Comparison of ENCODE assay signal across 7 cellular contexts in the genomic region with DNA sequence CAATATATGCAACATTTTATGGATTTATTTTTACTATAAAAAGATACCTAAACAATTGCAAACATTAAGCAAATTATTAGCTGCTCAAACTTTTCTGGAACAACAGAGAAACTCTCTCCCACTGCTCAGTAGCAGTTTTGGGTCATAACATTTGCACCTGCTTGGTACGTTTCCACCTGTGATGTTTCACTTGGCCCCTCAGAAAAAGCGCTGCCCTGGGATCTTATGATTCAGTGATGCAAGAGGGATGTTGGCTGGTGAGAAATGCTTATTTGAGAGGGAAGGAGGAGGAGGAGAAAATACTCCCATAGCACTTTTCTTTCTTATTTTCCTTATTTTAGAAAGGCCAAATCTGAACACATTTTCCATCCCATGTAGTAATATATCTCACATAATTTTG. TPM values are rescaled to one million over a fixed set of nuclear protein-coding genes. Genes with fewer than 3 reads are reported as not detected.
DNase-seq lines count a peak whose midpoint lies in the region; ATAC-seq, FAIRE-seq and TF ChIP-seq lines count a peak whose summit lies in the region.

No MANE protein-coding gene starts in this region.

- no peaks in the 10 kb centered on the region for H3K9me1 ChIP-seq in keratinocyte (ENCODE audit: control insufficient read depth, extremely low read depth, insufficient read depth, low read length)

- H4K20me1 ChIP-seq in keratinocyte (ENCODE audit: control insufficient read depth, extremely low read depth, insufficient read depth, low read length) = no peaks in the 10 kb centered on the region

- H3K4me1 ChIP-seq in HUES64 (ENCODE audit: insufficient read depth, low read length) (peaks cover 45% of the 10 kb centered on the region), keratinocyte (ENCODE audit: control insufficient read depth, extremely low read depth, insufficient read depth, low read length) (peaks cover 29% of the 10 kb centered on the region)

- H3K9me3 ChIP-seq in HUES64 (ENCODE audit: insufficient read depth, low read depth, low read length) (no peaks in the 10 kb centered on the region), keratinocyte (ENCODE audit: control insufficient read depth, low read depth, low read length) (no peaks in the 10 kb centered on the region)

- dilution Hi-C loops in keratinocyte (cut with MboI; ENCODE audit: extremely low pct_ligation_motif_present, low sequenced_read_pairs) = no loop called here

- no peaks in the 10 kb centered on the region for H3K27me3 Mint-ChIP-seq in activated T-helper 1 cell treated with anti-CD3 and anti-CD28 coated beads, Interleukin-12 subunit alpha, Interleukin-12 subunit beta, Interleukin-2, Interleukin-4 antibody, amounts not matched to agents 30 ng/mL and 10 ng/mL and 1 ng/mL, durations not matched to agents 14 hours and 24 hours and 36 hours (ENCODE audit: insufficient read depth)
- H3K27me3 Mint-ChIP-seq in stimulated activated memory B cell treated with anti-CD40 and anti-IgM and Interleukin-4, amounts not matched to agents 10 μg/mL and 1 μg/mL and 100 μg/mL, for 72 hours = no peaks in the 10 kb centered on the region

- peak overlapping the region; percentile 70 for H3K27ac Mint-ChIP-seq in activated T-helper 1 cell treated with anti-CD3 and anti-CD28 coated beads, Interleukin-12 subunit alpha, Interleukin-12 subunit beta, Interleukin-2, Interleukin-4 antibody, amounts not matched to agents 30 ng/mL and 10 ng/mL and 1 ng/mL, durations not matched to agents 14 hours and 24 hours and 36 hours
- peak overlapping the region; percentile 98 for H3K27ac Mint-ChIP-seq in stimulated activated memory B cell treated with anti-CD40 and anti-IgM and Interleukin-4, amounts not matched to agents 10 μg/mL and 1 μg/mL and 100 μg/mL, for 72 hours

- no peak for ATAC-seq in stimulated activated memory B cell treated with anti-CD40 and anti-IgM and Interleukin-4, amounts not matched to agents 10 μg/mL and 1 μg/mL and 100 μg/mL, for 72 hours
- no peak for ATAC-seq in GM18517 (IDR thresholded peaks at IDR 0.05; ENCODE audit: unreplicated experiment)

- peaks cover 4% of the 10 kb centered on the region for H3K9me3 Mint-ChIP-seq in activated T-helper 1 cell treated with anti-CD3 and anti-CD28 coated beads, Interleukin-12 subunit alpha, Interleukin-12 subunit beta, Interleukin-2, Interleukin-4 antibody, amounts not matched to agents 30 ng/mL and 10 ng/mL and 1 ng/mL, durations not matched to agents 14 hours and 24 hours and 36 hours
- no peaks in the 10 kb centered on the region for H3K9me3 Mint-ChIP-seq in stimulated activated memory B cell treated with anti-CD40 and anti-IgM and Interleukin-4, amounts not matched to agents 10 μg/mL and 1 μg/mL and 100 μg/mL, for 72 hours

- no peak overlapping the region for H2AFZ ChIP-seq in keratinocyte (ENCODE audit: control insufficient read depth, low read length)

- no peak for DNase-seq in activated T-helper 1 cell treated with anti-CD3 and anti-CD28 coated beads, Interleukin-12 subunit alpha, Interleukin-12 subunit beta, Interleukin-2, Interleukin-4 antibody, amounts not matched to agents 30 ng/mL and 10 ng/mL and 1 ng/mL, durations not matched to agents 14 hours and 24 hours and 36 hours (ENCODE audit: low spot score)
- no peak for DNase-seq in keratinocyte (ENCODE audit: low read depth, low spot score)
- no peak for DNase-seq in NCI-H2196 treated with DMSO at 0.1 percent for 48 hours (lab: John Stamatoyannopoulos, UW; ENCODE audit: unreplicated experiment)
- DNase-seq in HuH-7.5 (ENCODE audit: low spot score) = no peak

- no peak for TF ChIP-seq CTCF in keratinocyte (optimal IDR thresholded peaks at IDR 0.05 in 1 of 3, IDR thresholded peaks at IDR 0.05 in 1 of 3, conservative IDR thresholded peaks at IDR 0.05 in 1 of 3; ENCODE audit: extremely low read depth in 1 of 3, insufficient read depth in 2 of 3, low read length in 3 of 3)

- peaks cover 54% of the 10 kb centered on the region for H3K4me1 Mint-ChIP-seq in activated T-helper 1 cell treated with anti-CD3 and anti-CD28 coated beads, Interleukin-12 subunit alpha, Interleukin-12 subunit beta, Interleukin-2, Interleukin-4 antibody, amounts not matched to agents 30 ng/mL and 10 ng/mL and 1 ng/mL, durations not matched to agents 14 hours and 24 hours and 36 hours (ENCODE audit: low read depth)
- H3K4me1 Mint-ChIP-seq in stimulated activated memory B cell treated with anti-CD40 and anti-IgM and Interleukin-4, amounts not matched to agents 10 μg/mL and 1 μg/mL and 100 μg/mL, for 72 hours = peaks cover 26% of the 10 kb centered on the region

- H3K27ac ChIP-seq in HUES64 (ENCODE audit: low read depth, low read length) (peak overlapping the region; percentile 89), keratinocyte (ENCODE audit: control insufficient read depth, insufficient read depth, low read length) (no peak overlapping the region)

- peaks cover 75% of the 10 kb centered on the region for H3K79me2 ChIP-seq in keratinocyte (ENCODE audit: control insufficient read depth, insufficient read depth, low read length)

- peaks cover 18% of the 10 kb centered on the region for H3K36me3 Mint-ChIP-seq in activated T-helper 1 cell treated with anti-CD3 and anti-CD28 coated beads, Interleukin-12 subunit alpha, Interleukin-12 subunit beta, Interleukin-2, Interleukin-4 antibody, amounts not matched to agents 30 ng/mL and 10 ng/mL and 1 ng/mL, durations not matched to agents 14 hours and 24 hours and 36 hours (ENCODE audit: low read depth)
- H3K36me3 Mint-ChIP-seq in stimulated activated memory B cell treated with anti-CD40 and anti-IgM and Interleukin-4, amounts not matched to agents 10 μg/mL and 1 μg/mL and 100 μg/mL, for 72 hours = no peaks in the 10 kb centered on the region

- no peak for FAIRE-seq in keratinocyte (lab: Jason Lieb, UNC)

- H3K27me3 ChIP-seq in HUES64 (ENCODE audit: insufficient read depth, low read length) (no peaks in the 10 kb centered on the region), keratinocyte (ENCODE audit: control insufficient read depth, extremely low read depth, insufficient read depth, low read length) (no peaks in the 10 kb centered on the region)

- WGBS in HUES64 = 98% methylated on average over 2 of the region's 2 CpGs

- peaks cover 32% of the 10 kb centered on the region; the same call in 1 of the 2 replicates for H3K36me3 ChIP-seq in HUES64 (ENCODE audit: insufficient read depth, low read length)
- peaks cover 4 to 13% of the 10 kb centered on the region in 2 experiments for H3K36me3 ChIP-seq in keratinocyte (ENCODE audit: control insufficient read depth in 2 of 2, extremely low read depth in 1 of 2, insufficient read depth in 2 of 2, low read length in 2 of 2)

- H3K4me2 ChIP-seq in keratinocyte (ENCODE audit: control insufficient read depth, extremely low read depth, insufficient read depth, low read depth, low read length) = peak overlapping the region; percentile 80

- peak overlapping the region; percentile 89 for H3K4me3 Mint-ChIP-seq in activated T-helper 1 cell treated with anti-CD3 and anti-CD28 coated beads, Interleukin-12 subunit alpha, Interleukin-12 subunit beta, Interleukin-2, Interleukin-4 antibody, amounts not matched to agents 30 ng/mL and 10 ng/mL and 1 ng/mL, durations not matched to agents 14 hours and 24 hours and 36 hours
- H3K4me3 Mint-ChIP-seq in stimulated activated memory B cell treated with anti-CD40 and anti-IgM and Interleukin-4, amounts not matched to agents 10 μg/mL and 1 μg/mL and 100 μg/mL, for 72 hours = peak overlapping the region; percentile 97

- intact Hi-C loops in activated T-helper 1 cell treated with anti-CD3 and anti-CD28 coated beads, Interleukin-12 subunit alpha, Interleukin-12 subunit beta, Interleukin-2, Interleukin-4 antibody, amounts not matched to agents 30 ng/mL and 10 ng/mL and 1 ng/mL, durations not matched to agents 14 hours and 24 hours and 36 hours (cut with micrococcal nuclease) = loop anchor here (2.0 to 10.0 kb wide), 5 partner anchors 18 to 1856 kb away; partner anchors contain the start of gene MFF

- peak overlapping the region; percentile 89; the same call in 1 of the 2 replicates for H3K9ac ChIP-seq in HUES64 (ENCODE audit: low read depth, low read length)
- peak overlapping the region; percentile 95 for H3K9ac ChIP-seq in keratinocyte (ENCODE audit: control insufficient read depth, extremely low read depth, insufficient read depth, low read length)

- H3K4me3 ChIP-seq in HUES64 (ENCODE audit: low read length) = peak overlapping the region; percentile 59
- H3K4me3 ChIP-seq in keratinocyte (ENCODE audit: control insufficient read depth in 2 of 3, extremely low read depth in 1 of 3, insufficient read depth in 2 of 3, low read depth in 1 of 3, low read length in 3 of 3) = peak overlapping the region in 2 of 3 experiments; percentile 74 to 82

RNA-seq across cellular contexts. Expression of gene IRS1, which starts 9.2 kb away (rescaled TPM):
- 10.6 TPM for polyA plus RNA-seq in HUES64 (2013, experiment 1 of 2)
- polyA plus RNA-seq in HUES64 (2013, experiment 2 of 2) = 11.2 TPM
- total RNA-seq in activated T-helper 1 cell treated with anti-CD3 and anti-CD28 coated beads, Interleukin-12 subunit alpha, Interleukin-12 subunit beta, Interleukin-2, Interleukin-4 antibody, amounts not matched to agents 30 ng/mL and 10 ng/mL and 1 ng/mL, durations not matched to agents 14 hours and 24 hours and 36 hours = 3.8 and 4.2 TPM in 2 replicates
- polyA plus RNA-seq in keratinocyte = 10.1 to 15.8 TPM (median 11.2 TPM) in 3 replicates
- polyA plus RNA-seq in keratinocyte (2011; ENCODE audit: low read depth) = 3.1 TPM
- 8.4 and 12.5 TPM in 2 replicates for polyA plus RNA-seq in keratinocyte (2011; cell fraction: cytosol; rRNA removed)
- 21.1 and 26.0 TPM in 2 replicates for polyA plus RNA-seq in keratinocyte (2011; cell fraction: nucleus; rRNA removed)
- polyA plus RNA-seq in keratinocyte (2012; ENCODE audit: low replicate concordance) = 4.4 and 14.4 TPM in 2 replicates
- polyA minus RNA-seq in keratinocyte = 15.8 to 35.1 TPM (median 21.6 TPM) in 3 replicates
- polyA minus RNA-seq in keratinocyte (2011; cell fraction: cytosol; rRNA and poly(A)+ RNA removed) = 34.7 TPM
- polyA minus RNA-seq in keratinocyte (2011; cell fraction: nucleus; rRNA and poly(A)+ RNA removed) = 38.6 and 48.2 TPM in 2 replicates

RNA-seq across cellular contexts. Expression of gene RHBDD1, which starts 45.4 kb away (rescaled TPM):
- polyA plus RNA-seq in HUES64 (2013, experiment 1 of 2) = 11.1 TPM
- polyA plus RNA-seq in HUES64 (2013, experiment 2 of 2) = 15.4 TPM
- total RNA-seq in activated T-helper 1 cell treated with anti-CD3 and anti-CD28 coated beads, Interleukin-12 subunit alpha, Interleukin-12 subunit beta, Interleukin-2, Interleukin-4 antibody, amounts not matched to agents 30 ng/mL and 10 ng/mL and 1 ng/mL, durations not matched to agents 14 hours and 24 hours and 36 hours = 39.9 and 48.0 TPM in 2 replicates
- polyA plus RNA-seq in keratinocyte = 22.1 to 27.8 TPM (median 22.8 TPM) in 3 replicates
- polyA plus RNA-seq in keratinocyte (2011; ENCODE audit: low read depth) = 25.1 TPM
- polyA plus RNA-seq in keratinocyte (2011; cell fraction: cytosol; rRNA removed) = 10.7 and 33.0 TPM in 2 replicates
- 28.3 and 32.6 TPM in 2 replicates for polyA plus RNA-seq in keratinocyte (2011; cell fraction: nucleus; rRNA removed)
- polyA plus RNA-seq in keratinocyte (2012; ENCODE audit: low replicate concordance) = 16.2 and 22.0 TPM in 2 replicates
- polyA minus RNA-seq in keratinocyte = 14.7 to 83.2 TPM (median 78.3 TPM) in 3 replicates
- polyA minus RNA-seq in keratinocyte (2011; cell fraction: cytosol; rRNA and poly(A)+ RNA removed) = 19.4 TPM
- 31.2 and 82.2 TPM in 2 replicates for polyA minus RNA-seq in keratinocyte (2011; cell fraction: nucleus; rRNA and poly(A)+ RNA removed)
